In the genomic region with DNA sequence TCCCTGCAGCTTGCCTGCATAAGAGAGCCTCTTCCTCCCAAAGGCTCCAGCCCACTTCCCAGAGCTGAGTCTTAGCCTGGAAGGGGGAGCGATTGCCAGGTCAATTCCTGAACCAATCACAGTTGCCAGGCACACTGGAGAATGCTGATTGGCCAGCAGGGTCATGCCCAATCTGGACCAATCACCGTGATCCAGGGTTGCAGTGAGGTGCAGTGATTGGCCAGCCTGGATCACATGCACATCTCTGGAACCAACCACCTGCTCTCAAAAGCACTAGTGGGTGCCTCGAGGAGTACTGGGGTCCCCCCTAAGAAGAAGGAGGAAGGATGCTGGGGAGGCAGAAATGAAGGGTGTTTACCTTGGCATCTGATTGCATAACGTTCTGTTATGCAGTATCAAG, we compare ENCODE assay signal across 1 cellular context.
TF ChIP-seq lines count a peak whose summit lies in the region.

No MANE protein-coding gene starts in this region.

TF ChIP-seq in SK-N-SH treated with all-trans-retinoic acid at 6 μM for 48 hours, 23 proteins besides CTCF, POLR2A, EP300 and RAD21 (continued from another document):
- TF ChIP-seq, protein P1, sequence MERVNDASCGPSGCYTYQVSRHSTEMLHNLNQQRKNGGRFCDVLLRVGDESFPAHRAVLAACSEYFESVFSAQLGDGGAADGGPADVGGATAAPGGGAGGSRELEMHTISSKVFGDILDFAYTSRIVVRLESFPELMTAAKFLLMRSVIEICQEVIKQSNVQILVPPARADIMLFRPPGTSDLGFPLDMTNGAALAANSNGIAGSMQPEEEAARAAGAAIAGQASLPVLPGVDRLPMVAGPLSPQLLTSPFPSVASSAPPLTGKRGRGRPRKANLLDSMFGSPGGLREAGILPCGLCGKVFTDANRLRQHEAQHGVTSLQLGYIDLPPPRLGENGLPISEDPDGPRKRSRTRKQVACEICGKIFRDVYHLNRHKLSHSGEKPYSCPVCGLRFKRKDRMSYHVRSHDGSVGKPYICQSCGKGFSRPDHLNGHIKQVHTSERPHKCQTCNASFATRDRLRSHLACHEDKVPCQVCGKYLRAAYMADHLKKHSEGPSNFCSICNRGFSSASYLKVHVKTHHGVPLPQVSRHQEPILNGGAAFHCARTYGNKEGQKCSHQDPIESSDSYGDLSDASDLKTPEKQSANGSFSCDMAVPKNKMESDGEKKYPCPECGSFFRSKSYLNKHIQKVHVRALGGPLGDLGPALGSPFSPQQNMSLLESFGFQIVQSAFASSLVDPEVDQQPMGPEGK (CRISPR knock-in tag; IDR thresholded peaks at IDR 0.05; ENCODE audit: borderline replicate concordance) = no peak
- TF ChIP-seq ARNTL (CRISPR knock-in tag; IDR thresholded peaks at IDR 0.05; ENCODE audit: borderline replicate concordance, low read depth) (no peak), SNAI2 (CRISPR knock-in tag; IDR thresholded peaks at IDR 0.05) (no peak), CSDC2 (CRISPR knock-in tag; IDR thresholded peaks at IDR 0.05) (no peak)
